In genomic region chr7:114264029-114264428, GRCh38 we compare ENCODE assay signal across 21 cellular contexts.
"Had no signal": no experiment of that assay in that cellular context is flagged by ENCODE, and none has a peak within 500 bp of the region (broad histone marks: within the 10 kb centered on the region; RNA-seq: fewer than 3 reads in every experiment).

No MANE protein-coding gene starts in this region.

- H3K27me3 ChIP-seq: right atrium auricular region, thyroid gland had no signal

- H3K4me3 ChIP-seq: coronary artery, right atrium auricular region, skin epidermis, thyroid gland had no signal

- H3K27ac ChIP-seq: coronary artery, right atrium auricular region, skin epidermis, thyroid gland had no signal

- DNase-seq: activated CD4-positive, alpha-beta T cell treated with anti-CD3 and anti-CD28 coated beads, Interleukin-2, amount 50 U/mL, for 48 hours; activated CD8-positive, alpha-beta memory T cell treated with anti-CD3 and anti-CD28 coated beads, Interleukin-2, amount 10 ng/mL, durations not matched to agents 7 days and 5 days; activated naive CD4-positive, alpha-beta T cell treated with anti-CD3 and anti-CD28 coated beads, Interleukin-2, amount 10 ng/mL, durations not matched to agents 7 days and 5 days; activated T-cell treated with anti-CD3 and anti-CD28 coated beads, Interleukin-2, amount 50 U/mL, for 1 hour; central memory CD4-positive, alpha-beta T cell; effector CD4-positive, alpha-beta T cell; hippocampal formation; left ventricle myocardium superior; mesendoderm; natural killer cell; nucleus accumbens; stimulated activated CD4-positive, alpha-beta T cell treated with anti-CD3 and anti-CD28 coated beads, Interleukin-15, amount 100 ng/mL, for 24 hours; stimulated activated CD4-positive, alpha-beta T cell treated with anti-CD3 and anti-CD28 coated beads, Interleukin-4, amount 100 ng/mL, for 1 hour; stimulated activated naive B cell treated with anti-CD40 and anti-IgM and Interleukin-4, amounts not matched to agents 10 μg/mL and 1 μg/mL and 100 μg/mL, for 72 hours; T-helper 1 cell; T1000; thyroid gland had no signal

- FAIRE-seq: urothelium cell line had no signal

- ATAC-seq: activated CD8-positive, alpha-beta memory T cell treated with anti-CD3 and anti-CD28 coated beads, Interleukin-2, amount 10 ng/mL, durations not matched to agents 7 days and 5 days; left ventricle myocardium superior; natural killer cell; stimulated activated naive B cell treated with anti-CD40 and anti-IgM and Interleukin-4, amounts not matched to agents 10 μg/mL and 1 μg/mL and 100 μg/mL, for 72 hours had no signal

- H3K36me3 ChIP-seq: right atrium auricular region, thyroid gland had no signal

- H3K4me1 ChIP-seq: right atrium auricular region had no signal

- H3K9me3 ChIP-seq: thyroid gland had no signal
